8 cellular contexts compared by ENCODE assay signal in genomic region chr19:32676186-32676894, GRCh38. TPM values are rescaled to one million over a fixed set of nuclear protein-coding genes. Genes with fewer than 3 reads are reported as not detected.
DNase-seq lines count a peak whose midpoint lies in the region; ATAC-seq and TF ChIP-seq lines count a peak whose summit lies in the region.

No MANE protein-coding gene starts in this region.

- DNase-seq in Right ventricle myocardium inferior (ENCODE audit: missing footprints) (peak; percentile 69), cardiac septum (ENCODE audit: low spot score) (no peak), fibroblast of lung (ENCODE audit: low read depth in 2 of 2) (no peak), osteoblast (ENCODE audit: insufficient read length, low spot score, missing footprints) (no peak)

- peaks cover 27% of the 10 kb centered on the region for H3K79me2 ChIP-seq in fibroblast of lung (ENCODE audit: control insufficient read depth, insufficient read depth, low read length)
- peaks cover 36% of the 10 kb centered on the region for H3K79me2 ChIP-seq in osteoblast (ENCODE audit: insufficient read depth, low read length)

- peak overlapping the region; percentile 92 for H3K27ac ChIP-seq in VCaP
- H3K27ac ChIP-seq in fibroblast of lung (ENCODE audit: insufficient read depth, low read length) = no peak overlapping the region
- no peak overlapping the region for H3K27ac ChIP-seq in osteoblast (ENCODE audit: low read depth, low read length)

- no peak for ATAC-seq in Right ventricle myocardium inferior
- no peak for ATAC-seq in HG02973 (IDR thresholded peaks at IDR 0.05; ENCODE audit: unreplicated experiment)
- no peak for ATAC-seq in HG03139 (IDR thresholded peaks at IDR 0.05; ENCODE audit: unreplicated experiment)
- no peak for ATAC-seq in GM18511 (IDR thresholded peaks at IDR 0.05; ENCODE audit: unreplicated experiment)

- H3K4me2 ChIP-seq in fibroblast of lung (ENCODE audit: extremely low read depth, insufficient read depth, low read length) (peak overlapping the region; percentile 35), osteoblast (ENCODE audit: insufficient read depth, low read length) (peak overlapping the region; percentile 80)

- intact Hi-C loops in Right ventricle myocardium inferior (cut with DNase I) = loop anchor here (10.0 kb wide), 1 partner anchor 72 kb away; no protein-coding TSS in a partner anchor
- intact Hi-C loops in cardiac septum (cut with DNase I) = no loop called here

- H3K9ac ChIP-seq in fibroblast of lung (ENCODE audit: insufficient read depth, low read length) = no peak overlapping the region

- H3K4me1 ChIP-seq in fibroblast of lung (ENCODE audit: control insufficient read depth, extremely low read depth, insufficient read depth, low read length) (no peaks in the 10 kb centered on the region), osteoblast (ENCODE audit: insufficient read depth, low read length) (peaks cover 10% of the 10 kb centered on the region)

- peak overlapping the region in 1 of 4 experiments; percentile 94 for H3K4me3 ChIP-seq in fibroblast of lung (replicated peaks in 1 of 4; ENCODE audit: control extremely low read depth in 1 of 4, insufficient read depth in 1 of 4, low read depth in 3 of 4, low read length in 4 of 4)
- peak overlapping the region; percentile 96 for H3K4me3 ChIP-seq in osteoblast (ENCODE audit: insufficient read depth, low read length)

- H3K9me3 ChIP-seq in fibroblast of lung (ENCODE audit: control insufficient read depth, insufficient read depth, low read depth, low read length) (no peaks in the 10 kb centered on the region), osteoblast (ENCODE audit: low read depth, low read length) (no peaks in the 10 kb centered on the region)

- TF ChIP-seq CTCF in VCaP (conservative IDR thresholded peaks at IDR 0.05) (no peak; the same call in 1 of the 2 replicates), fibroblast of lung (conservative IDR thresholded peaks at IDR 0.05 in 1 of 2, IDR thresholded peaks at IDR 0.05 in 1 of 2; ENCODE audit: low read depth in 1 of 2, low read length in 2 of 2) (no peak), osteoblast (IDR thresholded peaks at IDR 0.05; ENCODE audit: extremely low read depth, low read depth, low read length) (no peak)

- H3K27me3 ChIP-seq in fibroblast of lung (ENCODE audit: control insufficient read depth, insufficient read depth, low read length) (peaks cover 24% of the 10 kb centered on the region), osteoblast (ENCODE audit: insufficient read depth, low read length) (peaks cover 22% of the 10 kb centered on the region)

- H2AFZ ChIP-seq in fibroblast of lung (ENCODE audit: low read length) (peak overlapping the region; percentile 82), osteoblast (ENCODE audit: low read length) (peak overlapping the region; percentile 41)

- H3K36me3 ChIP-seq in fibroblast of lung (ENCODE audit: control insufficient read depth, insufficient read depth, low read length) (no peaks in the 10 kb centered on the region), osteoblast (ENCODE audit: insufficient read depth, low read length) (no peaks in the 10 kb centered on the region)

- H4K20me1 ChIP-seq in fibroblast of lung (ENCODE audit: control insufficient read depth, extremely low read depth, insufficient read depth, low read length) (no peaks in the 10 kb centered on the region), osteoblast (ENCODE audit: insufficient read depth, low read length) (peaks cover 28% of the 10 kb centered on the region)

RNA-seq across cellular contexts. Expression of gene RGS9BP, which starts 0.7 kb away (rescaled TPM):
- total RNA-seq in Right ventricle myocardium inferior = 12.5 TPM
- 1.5 TPM for total RNA-seq in cardiac septum
- 0.51 and 0.66 TPM in 2 replicates for total RNA-seq in fibroblast of lung
- 0.03 and 0.09 TPM in 2 replicates for polyA plus RNA-seq in fibroblast of lung
- polyA plus RNA-seq in fibroblast of lung (2012) = 0.08 and 0.16 TPM in 2 replicates
- polyA minus RNA-seq in fibroblast of lung (ENCODE audit: low replicate concordance) = not detected in 2 replicates
- total RNA-seq in osteoblast = 0.59 and 0.72 TPM in 2 replicates

RNA-seq across cellular contexts. Expression of gene ANKRD27, which starts 1.4 kb away (rescaled TPM):
- 25.9 TPM for total RNA-seq in Right ventricle myocardium inferior
- 24.7 TPM for total RNA-seq in cardiac septum
- 33.1 and 38.3 TPM in 2 replicates for total RNA-seq in fibroblast of lung
- 24.5 and 29.7 TPM in 2 replicates for polyA plus RNA-seq in fibroblast of lung
- 14.7 and 16.7 TPM in 2 replicates for polyA plus RNA-seq in fibroblast of lung (2012)
- polyA minus RNA-seq in fibroblast of lung (ENCODE audit: low replicate concordance) = 15.9 and 28.9 TPM in 2 replicates
- total RNA-seq in osteoblast = 28.0 and 31.5 TPM in 2 replicates

RNA-seq across cellular contexts. Expression of gene NUDT19, which starts 15.3 kb away (rescaled TPM):
- total RNA-seq in Right ventricle myocardium inferior (23.8 TPM), cardiac septum (15.3 TPM), fibroblast of lung (5.4 and 7.8 TPM in 2 replicates), osteoblast (8.3 and 12.4 TPM in 2 replicates)
- 8.2 and 9.4 TPM in 2 replicates for polyA plus RNA-seq in fibroblast of lung
- 5.9 and 7.5 TPM in 2 replicates for polyA plus RNA-seq in fibroblast of lung (2012)
- 2.7 and 8.6 TPM in 2 replicates for polyA minus RNA-seq in fibroblast of lung (ENCODE audit: low replicate concordance)

RNA-seq across cellular contexts. Expression of gene TDRD12, which starts 43.2 kb away (rescaled TPM):
- not detected for total RNA-seq in Right ventricle myocardium inferior
- total RNA-seq in cardiac septum = 0.16 TPM
- total RNA-seq in fibroblast of lung = under 0.01 and 0.17 TPM in 2 replicates
- polyA plus RNA-seq in fibroblast of lung = 0.21 TPM in 1 of 2 replicates, not detected in the other
- 0.23 TPM in 2 replicates for polyA plus RNA-seq in fibroblast of lung (2012)
- not detected in 2 replicates for polyA minus RNA-seq in fibroblast of lung (ENCODE audit: low replicate concordance)
- total RNA-seq in osteoblast = under 0.01 and 0.36 TPM in 2 replicates
